In genomic region chr1:100895540-100896480, GRCh38 we compare ENCODE assay signal across 8 cellular contexts.
DNase-seq lines count a peak whose midpoint lies in the region; ATAC-seq and TF ChIP-seq lines count a peak whose summit lies in the region.

SLC30A7 (plus strand) TSS chr1:100896090; CDS start chr1:100896263, 173 bp downstream.

- H3K4me1 Mint-ChIP-seq in activated naive CD4-positive, alpha-beta T cell treated with anti-CD3 and anti-CD28 coated beads, Interleukin-2, amount 50 U/mL, for 24 hours = peaks cover 46% of the 10 kb centered on the region

- H3K27me3 Mint-ChIP-seq in activated naive CD4-positive, alpha-beta T cell treated with anti-CD3 and anti-CD28 coated beads, Interleukin-2, amount 50 U/mL, for 24 hours = no peaks in the 10 kb centered on the region

- TF ChIP-seq POLR2A in NB4 (IDR thresholded peaks at IDR 0.05; ENCODE audit: extremely low read depth, insufficient read length) = peak; percentile 73

- TF ChIP-seq CTCF in NB4 (IDR thresholded peaks at IDR 0.05; ENCODE audit: low read depth, low read length) = no peak

- H3K9me3 Mint-ChIP-seq in activated naive CD4-positive, alpha-beta T cell treated with anti-CD3 and anti-CD28 coated beads, Interleukin-2, amount 50 U/mL, for 24 hours = peaks cover 2% of the 10 kb centered on the region

- peak within 1 kb of the TSS; percentile 96 for H3K4me3 Mint-ChIP-seq in activated naive CD4-positive, alpha-beta T cell treated with anti-CD3 and anti-CD28 coated beads, Interleukin-2, amount 50 U/mL, for 24 hours

- ATAC-seq in HG02571 (IDR thresholded peaks at IDR 0.05; ENCODE audit: unreplicated experiment) = peak; percentile 77
- ATAC-seq in SK-N-SH treated with all-trans-retinoic acid at 6 μM for 48 hours = peak; percentile 90

- H3K36me3 Mint-ChIP-seq in activated naive CD4-positive, alpha-beta T cell treated with anti-CD3 and anti-CD28 coated beads, Interleukin-2, amount 50 U/mL, for 24 hours = peaks cover 18% of the 10 kb centered on the region

- DNase-seq in NB4 (ENCODE audit: low read depth) = peak; percentile 93
- DNase-seq in globus pallidus (ENCODE audit: low spot score) = peak; percentile 90
- peak; percentile 18 to 97 (median 88) for DNase-seq in nucleus accumbens (lab: John Stamatoyannopoulos, UW)
- peak; percentile 87 for DNase-seq in superior temporal gyrus (ENCODE audit: extremely low spot score)

- H3K4me3 ChIP-seq in GM08714 (ENCODE audit: low read length) = peak within 1 kb of the TSS; percentile 82
- H3K4me3 ChIP-seq in NB4 (ENCODE audit: low read depth, low read length) = peak within 1 kb of the TSS; percentile 96

- peak within 1 kb of the TSS; percentile 98 for H3K27ac Mint-ChIP-seq in activated naive CD4-positive, alpha-beta T cell treated with anti-CD3 and anti-CD28 coated beads, Interleukin-2, amount 50 U/mL, for 24 hours

TF ChIP-seq in SK-N-SH treated with all-trans-retinoic acid at 6 μM for 48 hours, 23 proteins besides CTCF, POLR2A, EP300 and RAD21:
- TF ChIP-seq CREB5 (CRISPR knock-in tag; IDR thresholded peaks at IDR 0.05; ENCODE audit: low read depth) (no peak), ARNTL (CRISPR knock-in tag; IDR thresholded peaks at IDR 0.05; ENCODE audit: borderline replicate concordance, low read depth) (no peak), PPARA (CRISPR knock-in tag; IDR thresholded peaks at IDR 0.05; ENCODE audit: borderline replicate concordance) (no peak), TSHZ2 (CRISPR knock-in tag; IDR thresholded peaks at IDR 0.05) (no peak), ESRRG (CRISPR knock-in tag; IDR thresholded peaks at IDR 0.05) (no peak), SNAI2 (CRISPR knock-in tag; IDR thresholded peaks at IDR 0.05) (no peak), PATZ1 (CRISPR knock-in tag; IDR thresholded peaks at IDR 0.05; ENCODE audit: borderline replicate concordance) (no peak), ZC3H10 (CRISPR knock-in tag; IDR thresholded peaks at IDR 0.05) (no peak), CSDC2 (CRISPR knock-in tag; IDR thresholded peaks at IDR 0.05) (no peak), ZFP30 (CRISPR knock-in tag; IDR thresholded peaks at IDR 0.05) (no peak), BACH2 (CRISPR knock-in tag; IDR thresholded peaks at IDR 0.05; ENCODE audit: borderline replicate concordance) (no peak), TOX (CRISPR knock-in tag; IDR thresholded peaks at IDR 0.05; ENCODE audit: borderline replicate concordance) (no peak)

Comparison
In these comparisons a context has a peak if more than half of its experiments do, and no peak if none do; other contexts are left out.
1. Peak in every context shown above with its lines: DNase-seq, ATAC-seq and H3K4me3 ChIP-seq.